8 cellular contexts compared by ENCODE assay signal in the genomic region with DNA sequence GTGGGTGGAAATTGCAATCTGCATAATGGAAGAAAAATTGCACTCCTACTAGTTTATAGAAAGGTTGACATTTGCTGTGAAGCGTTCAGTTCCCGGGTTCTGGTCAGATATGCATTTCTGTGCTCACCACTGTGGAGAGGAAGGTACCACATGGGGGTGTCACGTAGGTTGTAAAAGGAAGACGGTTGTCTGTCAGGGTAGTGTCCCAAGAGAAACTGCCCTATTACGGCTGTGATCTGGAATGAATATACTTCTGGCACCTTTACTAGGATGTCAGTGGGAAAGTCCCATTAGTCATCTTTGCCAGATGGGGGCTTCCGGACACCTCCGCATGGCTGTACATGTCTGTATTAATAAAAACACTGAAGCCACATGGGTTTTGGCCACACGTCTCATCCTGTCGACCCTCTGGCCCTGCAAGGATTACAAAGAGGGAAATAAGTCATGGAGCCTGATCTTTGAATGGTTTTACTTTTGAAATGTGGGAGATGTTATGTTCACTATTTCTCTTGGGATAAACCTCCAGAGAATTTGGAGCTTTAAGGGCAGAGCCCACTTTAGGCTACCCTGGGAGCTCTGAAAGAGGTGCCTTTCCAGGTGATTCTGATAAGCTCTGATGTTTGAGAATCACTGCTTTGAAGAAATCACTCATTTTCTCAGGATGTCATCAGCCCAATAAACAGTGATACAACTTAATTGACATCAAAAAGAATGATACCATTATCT.
A peak's percentile ranks its signal among the peaks of the same experiment; 100 is the strongest.
DNase-seq lines count a peak whose midpoint lies in the region; ATAC-seq, FAIRE-seq and TF ChIP-seq lines count a peak whose summit lies in the region.

No MANE protein-coding gene starts in this region.

- H3K36me3 Mint-ChIP-seq in effector memory CD8-positive, alpha-beta T cell (ENCODE audit: insufficient read depth): no peaks in the 10 kb centered on the region
- no peaks in the 10 kb centered on the region for H3K36me3 Mint-ChIP-seq in WTC11

- CTCF ChIA-PET in WTC11 (lab: Charles Lee): no interaction called here

- H3K9me3 Mint-ChIP-seq in effector memory CD8-positive, alpha-beta T cell: no peaks in the 10 kb centered on the region
- no peaks in the 10 kb centered on the region for H3K9me3 Mint-ChIP-seq in WTC11

- POLR2A ChIA-PET in WTC11 (lab: Charles Lee): no interaction called here

- H3K27me3 ChIP-seq in aorta (ENCODE audit: control insufficient read depth in 1 of 2, insufficient read depth in 2 of 2, low read length in 1 of 2): no peaks in the 10 kb centered on the region

- peaks cover 14 to 21% of the 10 kb centered on the region in 2 donors for H3K4me1 Mint-ChIP-seq in effector memory CD8-positive, alpha-beta T cell (ENCODE audit: low read depth in 2 of 2)
- peaks cover 8% of the 10 kb centered on the region for H3K4me1 Mint-ChIP-seq in WTC11

- ATAC-seq in GM21825 (IDR thresholded peaks at IDR 0.05; ENCODE audit: unreplicated experiment): peak; percentile 72
- ATAC-seq in effector memory CD8-positive, alpha-beta T cell (replicated peaks): peak; percentile 74
- ATAC-seq in aorta (ENCODE audit: low FRiP score): no peak
- ATAC-seq in WTC11: no peak

- WGBS in aorta, 2 donors: 58 to 59% methylated on average over 9 of the region's 9 CpGs

- no peaks in the 10 kb centered on the region for H3K27me3 Mint-ChIP-seq in effector memory CD8-positive, alpha-beta T cell
- H3K27me3 Mint-ChIP-seq in WTC11 (ENCODE audit: low read depth): no peaks in the 10 kb centered on the region

- no peak for TF ChIP-seq CTCF in GM12865 (IDR thresholded peaks at IDR 0.05; ENCODE audit: insufficient read depth, low read depth, low read length, missing control alignments)
- no peak for TF ChIP-seq CTCF in WTC11 (IDR thresholded peaks at IDR 0.05)

- H3K27ac Mint-ChIP-seq in effector memory CD8-positive, alpha-beta T cell: peak overlapping the region; percentile 78 to 86
- no peak overlapping the region for H3K27ac Mint-ChIP-seq in WTC11

- H3K4me1 ChIP-seq in aorta (ENCODE audit: control insufficient read depth in 1 of 2, insufficient read depth in 2 of 2, low read length in 2 of 2): no peaks in the 10 kb centered on the region

- no peaks in the 10 kb centered on the region for H3K36me3 ChIP-seq in aorta (ENCODE audit: control insufficient read depth in 1 of 2, insufficient read depth in 2 of 2, low read length in 1 of 2)

- intact Hi-C loops in aorta (cut with DNase I): no loop called here

- H3K4me3 ChIP-seq in GM12865 (ENCODE audit: low read depth, low read length) (peak overlapping the region; percentile 54), aorta (ENCODE audit: low read length in 2 of 2) (no peak overlapping the region)

- peak overlapping the region; percentile 44 to 73 for H3K4me3 Mint-ChIP-seq in effector memory CD8-positive, alpha-beta T cell
- no peak overlapping the region for H3K4me3 Mint-ChIP-seq in WTC11

- FAIRE-seq in RCC 7860 (lab: Jason Lieb, UNC): peak; percentile 70

- peak; percentile 96 for DNase-seq in GM12865 (ENCODE audit: low read depth)
- peak; percentile 75 for DNase-seq in RCC 7860 (ENCODE audit: low spot score)
- peak in 1 of 3 experiments; percentile 5 for DNase-seq in effector memory CD8-positive, alpha-beta T cell
- DNase-seq in aorta: no peak
- DNase-seq in DMS 273 treated with DMSO at 0.1 percent for 48 hours (lab: John Stamatoyannopoulos, UW): no peak
- no peak for DNase-seq in CD1c-positive myeloid dendritic cell (ENCODE audit: extremely low spot score)
- DNase-seq in WTC11 (ENCODE audit: low spot score): no peak

- H3K9me3 ChIP-seq in aorta (ENCODE audit: control insufficient read depth, low read length): no peaks in the 10 kb centered on the region

- no peak overlapping the region for H3K27ac ChIP-seq in aorta (ENCODE audit: low read depth in 1 of 2, low read length in 2 of 2)

TF ChIP-seq in WTC11, 78 proteins besides CTCF, POLR2A, EP300 and RAD21 (continues in another document):
- TF ChIP-seq ZNF263 (CRISPR knock-in tag; IDR thresholded peaks at IDR 0.05; ENCODE audit: low read depth) (no peak), MXD4 (CRISPR knock-in tag; IDR thresholded peaks at IDR 0.05; ENCODE audit: borderline replicate concordance) (no peak), ESRRA (CRISPR knock-in tag; IDR thresholded peaks at IDR 0.05; ENCODE audit: borderline replicate concordance) (no peak), NFYB (CRISPR knock-in tag; conservative IDR thresholded peaks at IDR 0.05; ENCODE audit: low read depth) (no peak), HMGA2 (CRISPR knock-in tag; IDR thresholded peaks at IDR 0.05) (no peak)
- TF ChIP-seq, protein P1, sequence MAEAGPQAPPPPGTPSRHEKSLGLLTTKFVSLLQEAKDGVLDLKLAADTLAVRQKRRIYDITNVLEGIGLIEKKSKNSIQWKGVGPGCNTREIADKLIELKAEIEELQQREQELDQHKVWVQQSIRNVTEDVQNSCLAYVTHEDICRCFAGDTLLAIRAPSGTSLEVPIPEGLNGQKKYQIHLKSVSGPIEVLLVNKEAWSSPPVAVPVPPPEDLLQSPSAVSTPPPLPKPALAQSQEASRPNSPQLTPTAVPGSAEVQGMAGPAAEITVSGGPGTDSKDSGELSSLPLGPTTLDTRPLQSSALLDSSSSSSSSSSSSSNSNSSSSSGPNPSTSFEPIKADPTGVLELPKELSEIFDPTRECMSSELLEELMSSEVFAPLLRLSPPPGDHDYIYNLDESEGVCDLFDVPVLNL (CRISPR knock-in tag; IDR thresholded peaks at IDR 0.05; ENCODE audit: borderline replicate concordance, low read depth): no peak
- TF ChIP-seq, protein P2, sequence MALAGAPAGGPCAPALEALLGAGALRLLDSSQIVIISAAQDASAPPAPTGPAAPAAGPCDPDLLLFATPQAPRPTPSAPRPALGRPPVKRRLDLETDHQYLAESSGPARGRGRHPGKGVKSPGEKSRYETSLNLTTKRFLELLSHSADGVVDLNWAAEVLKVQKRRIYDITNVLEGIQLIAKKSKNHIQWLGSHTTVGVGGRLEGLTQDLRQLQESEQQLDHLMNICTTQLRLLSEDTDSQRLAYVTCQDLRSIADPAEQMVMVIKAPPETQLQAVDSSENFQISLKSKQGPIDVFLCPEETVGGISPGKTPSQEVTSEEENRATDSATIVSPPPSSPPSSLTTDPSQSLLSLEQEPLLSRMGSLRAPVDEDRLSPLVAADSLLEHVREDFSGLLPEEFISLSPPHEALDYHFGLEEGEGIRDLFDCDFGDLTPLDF (CRISPR knock-in tag; IDR thresholded peaks at IDR 0.05): no peak
- TF ChIP-seq, protein P3, sequence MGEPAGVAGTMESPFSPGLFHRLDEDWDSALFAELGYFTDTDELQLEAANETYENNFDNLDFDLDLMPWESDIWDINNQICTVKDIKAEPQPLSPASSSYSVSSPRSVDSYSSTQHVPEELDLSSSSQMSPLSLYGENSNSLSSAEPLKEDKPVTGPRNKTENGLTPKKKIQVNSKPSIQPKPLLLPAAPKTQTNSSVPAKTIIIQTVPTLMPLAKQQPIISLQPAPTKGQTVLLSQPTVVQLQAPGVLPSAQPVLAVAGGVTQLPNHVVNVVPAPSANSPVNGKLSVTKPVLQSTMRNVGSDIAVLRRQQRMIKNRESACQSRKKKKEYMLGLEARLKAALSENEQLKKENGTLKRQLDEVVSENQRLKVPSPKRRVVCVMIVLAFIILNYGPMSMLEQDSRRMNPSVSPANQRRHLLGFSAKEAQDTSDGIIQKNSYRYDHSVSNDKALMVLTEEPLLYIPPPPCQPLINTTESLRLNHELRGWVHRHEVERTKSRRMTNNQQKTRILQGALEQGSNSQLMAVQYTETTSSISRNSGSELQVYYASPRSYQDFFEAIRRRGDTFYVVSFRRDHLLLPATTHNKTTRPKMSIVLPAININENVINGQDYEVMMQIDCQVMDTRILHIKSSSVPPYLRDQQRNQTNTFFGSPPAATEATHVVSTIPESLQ (CRISPR knock-in tag; IDR thresholded peaks at IDR 0.05): no peak
- TF ChIP-seq, protein P4, sequence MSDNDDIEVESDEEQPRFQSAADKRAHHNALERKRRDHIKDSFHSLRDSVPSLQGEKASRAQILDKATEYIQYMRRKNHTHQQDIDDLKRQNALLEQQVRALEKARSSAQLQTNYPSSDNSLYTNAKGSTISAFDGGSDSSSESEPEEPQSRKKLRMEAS (CRISPR knock-in tag; IDR thresholded peaks at IDR 0.05): no peak
- TF ChIP-seq, protein P5, sequence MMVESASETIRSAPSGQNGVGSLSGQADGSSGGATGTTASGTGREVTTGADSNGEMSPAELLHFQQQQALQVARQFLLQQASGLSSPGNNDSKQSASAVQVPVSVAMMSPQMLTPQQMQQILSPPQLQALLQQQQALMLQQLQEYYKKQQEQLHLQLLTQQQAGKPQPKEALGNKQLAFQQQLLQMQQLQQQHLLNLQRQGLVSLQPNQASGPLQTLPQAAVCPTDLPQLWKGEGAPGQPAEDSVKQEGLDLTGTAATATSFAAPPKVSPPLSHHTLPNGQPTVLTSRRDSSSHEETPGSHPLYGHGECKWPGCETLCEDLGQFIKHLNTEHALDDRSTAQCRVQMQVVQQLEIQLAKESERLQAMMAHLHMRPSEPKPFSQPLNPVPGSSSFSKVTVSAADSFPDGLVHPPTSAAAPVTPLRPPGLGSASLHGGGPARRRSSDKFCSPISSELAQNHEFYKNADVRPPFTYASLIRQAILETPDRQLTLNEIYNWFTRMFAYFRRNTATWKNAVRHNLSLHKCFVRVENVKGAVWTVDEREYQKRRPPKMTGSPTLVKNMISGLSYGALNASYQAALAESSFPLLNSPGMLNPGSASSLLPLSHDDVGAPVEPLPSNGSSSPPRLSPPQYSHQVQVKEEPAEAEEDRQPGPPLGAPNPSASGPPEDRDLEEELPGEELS (CRISPR knock-in tag; IDR thresholded peaks at IDR 0.05): no peak

Comparison
In these comparisons a context has a peak if more than half of its experiments do, and no peak if none do; other contexts are left out.
1. DNase-seq: peak in GM12865 (single experiment) and RCC 7860 (single experiment); none in aorta (0 of 2), DMS 273 treated with DMSO at 0.1 percent for 48 hours (single experiment), CD1c-positive myeloid dendritic cell (single experiment) and WTC11 (single experiment).
2. ATAC-seq: peak in GM21825 (single experiment) and effector memory CD8-positive, alpha-beta T cell (single experiment); none in aorta (single experiment) and WTC11 (single experiment).